ENCODE assay signal across 1 cellular context in the genomic region with DNA sequence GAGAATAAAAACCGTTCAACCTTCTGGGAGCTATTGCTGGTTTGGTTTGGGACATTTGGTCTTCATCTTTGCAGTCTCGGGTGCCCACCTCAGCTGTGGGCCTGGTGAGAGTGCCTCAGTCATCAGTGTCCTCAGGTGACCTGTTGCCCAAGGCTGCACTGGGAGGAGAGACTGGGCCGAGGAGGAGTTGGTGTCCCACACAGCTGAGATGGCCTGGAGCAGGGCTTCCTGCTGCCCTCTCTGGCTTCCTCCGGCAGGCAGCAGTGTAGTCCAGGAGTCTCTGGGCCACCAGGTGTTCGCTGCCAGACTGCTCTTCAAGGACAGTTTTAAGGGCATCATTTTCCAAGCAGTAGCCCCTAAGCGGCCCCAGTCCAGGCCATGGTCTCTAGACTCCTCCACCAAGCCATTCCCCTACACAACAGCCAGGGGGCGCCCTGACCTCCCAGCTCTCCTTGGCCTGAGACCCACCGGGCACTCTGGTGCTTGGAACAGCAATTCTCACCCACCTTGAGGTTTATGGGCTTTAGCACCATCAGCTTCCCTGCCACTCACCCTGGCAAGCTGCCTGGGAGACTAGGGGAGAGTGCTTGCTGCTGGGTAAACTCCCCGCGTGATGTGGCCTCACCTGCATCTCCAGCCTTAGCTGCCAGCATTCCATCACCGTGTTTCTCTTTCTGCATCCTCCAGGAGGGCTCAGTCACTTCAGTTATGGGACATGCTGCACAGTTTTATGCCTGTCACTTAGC.
A peak's percentile ranks its signal among the peaks of the same experiment; 100 is the strongest.
TF ChIP-seq lines count a peak whose summit lies in the region.

No MANE protein-coding gene starts in this region.

TF ChIP-seq in K562, 482 proteins besides CTCF, POLR2A, EP300 and RAD21 (continued from another document and continues in another):
- TF ChIP-seq, protein P1, sequence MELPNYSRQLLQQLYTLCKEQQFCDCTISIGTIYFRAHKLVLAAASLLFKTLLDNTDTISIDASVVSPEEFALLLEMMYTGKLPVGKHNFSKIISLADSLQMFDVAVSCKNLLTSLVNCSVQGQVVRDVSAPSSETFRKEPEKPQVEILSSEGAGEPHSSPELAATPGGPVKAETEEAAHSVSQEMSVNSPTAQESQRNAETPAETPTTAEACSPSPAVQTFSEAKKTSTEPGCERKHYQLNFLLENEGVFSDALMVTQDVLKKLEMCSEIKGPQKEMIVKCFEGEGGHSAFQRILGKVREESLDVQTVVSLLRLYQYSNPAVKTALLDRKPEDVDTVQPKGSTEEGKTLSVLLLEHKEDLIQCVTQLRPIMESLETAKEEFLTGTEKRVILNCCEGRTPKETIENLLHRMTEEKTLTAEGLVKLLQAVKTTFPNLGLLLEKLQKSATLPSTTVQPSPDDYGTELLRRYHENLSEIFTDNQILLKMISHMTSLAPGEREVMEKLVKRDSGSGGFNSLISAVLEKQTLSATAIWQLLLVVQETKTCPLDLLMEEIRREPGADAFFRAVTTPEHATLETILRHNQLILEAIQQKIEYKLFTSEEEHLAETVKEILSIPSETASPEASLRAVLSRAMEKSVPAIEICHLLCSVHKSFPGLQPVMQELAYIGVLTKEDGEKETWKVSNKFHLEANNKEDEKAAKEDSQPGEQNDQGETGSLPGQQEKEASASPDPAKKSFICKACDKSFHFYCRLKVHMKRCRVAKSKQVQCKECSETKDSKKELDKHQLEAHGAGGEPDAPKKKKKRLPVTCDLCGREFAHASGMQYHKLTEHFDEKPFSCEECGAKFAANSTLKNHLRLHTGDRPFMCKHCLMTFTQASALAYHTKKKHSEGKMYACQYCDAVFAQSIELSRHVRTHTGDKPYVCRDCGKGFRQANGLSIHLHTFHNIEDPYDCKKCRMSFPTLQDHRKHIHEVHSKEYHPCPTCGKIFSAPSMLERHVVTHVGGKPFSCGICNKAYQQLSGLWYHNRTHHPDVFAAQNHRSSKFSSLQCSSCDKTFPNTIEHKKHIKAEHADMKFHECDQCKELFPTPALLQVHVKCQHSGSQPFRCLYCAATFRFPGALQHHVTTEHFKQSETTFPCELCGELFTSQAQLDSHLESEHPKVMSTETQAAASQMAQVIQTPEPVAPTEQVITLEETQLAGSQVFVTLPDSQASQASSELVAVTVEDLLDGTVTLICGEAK (IDR thresholded peaks at IDR 0.05): no peak
- TF ChIP-seq, protein P1 (CRISPR knock-in tag; IDR thresholded peaks at IDR 0.05): no peak
- TF ChIP-seq LEF1 (IDR thresholded peaks at IDR 0.05) (no peak), NR3C1 (CRISPR knock-in tag; IDR thresholded peaks at IDR 0.05) (no peak), E2F5 (CRISPR knock-in tag; IDR thresholded peaks at IDR 0.05) (0 out of 2 replicates have a peak, but pooled peaks have one; percentile 38), MED1 (CRISPR knock-in tag; IDR thresholded peaks at IDR 0.05; ENCODE audit: borderline replicate concordance) (no peak), PHB (CRISPR knock-in tag; IDR thresholded peaks at IDR 0.05) (0 out of 2 replicates have a peak, but pooled peaks have one; percentile 61), BCLAF1 (IDR thresholded peaks at IDR 0.05; ENCODE audit: borderline replicate concordance in 1 of 2, control insufficient read depth in 1 of 2, low read depth in 2 of 2, low read length in 1 of 2) (no peak), STAT5B (CRISPR knock-in tag; IDR thresholded peaks at IDR 0.05) (no peak), KDM2B (CRISPR knock-in tag; IDR thresholded peaks at IDR 0.05) (no peak), BRCA1 (IDR thresholded peaks at IDR 0.05) (no peak), BRCA1 (CRISPR knock-in tag; IDR thresholded peaks at IDR 0.05) (0 out of 2 replicates have a peak, but pooled peaks have one; percentile 44), NFIC (IDR thresholded peaks at IDR 0.05) (no peak), HDGF (IDR thresholded peaks at IDR 0.05) (peak; percentile 83; the same call in 1 of the 2 replicates), SRSF3 (IDR thresholded peaks at IDR 0.05; ENCODE audit: insufficient read depth, low read length) (no peak), CBFB (CRISPR knock-in tag; IDR thresholded peaks at IDR 0.05) (peak; percentile 23; the same call in 1 of the 2 replicates), YY1 (IDR thresholded peaks at IDR 0.05; ENCODE audit: borderline replicate concordance in 1 of 3, control insufficient read depth in 1 of 3, extremely low read depth in 1 of 3, insufficient read depth in 3 of 3, insufficient read length in 1 of 3, insufficient replicate concordance in 2 of 3, low read depth in 1 of 3, low read length in 2 of 3) (peak in 2 of 3 experiments; percentile 8 to 9), TRIM24 (IDR thresholded peaks at IDR 0.05) (no peak), SIN3A (IDR thresholded peaks at IDR 0.05; ENCODE audit: borderline replicate concordance in 2 of 2, control insufficient read depth in 1 of 2, low read depth in 2 of 2, low read length in 2 of 2) (no peak), ARID3A (IDR thresholded peaks at IDR 0.05; ENCODE audit: borderline replicate concordance, low read depth, low read length) (no peak), CEBPB (tag; IDR thresholded peaks at IDR 0.05) (peak; percentile 77), ZBTB12 (CRISPR knock-in tag; IDR thresholded peaks at IDR 0.05) (no peak), SMAD4 (CRISPR knock-in tag; conservative IDR thresholded peaks at IDR 0.05) (no peak), SREBF1 (IDR thresholded peaks at IDR 0.05; ENCODE audit: borderline replicate concordance, low read depth, low read length) (no peak)
- TF ChIP-seq, protein P2, sequence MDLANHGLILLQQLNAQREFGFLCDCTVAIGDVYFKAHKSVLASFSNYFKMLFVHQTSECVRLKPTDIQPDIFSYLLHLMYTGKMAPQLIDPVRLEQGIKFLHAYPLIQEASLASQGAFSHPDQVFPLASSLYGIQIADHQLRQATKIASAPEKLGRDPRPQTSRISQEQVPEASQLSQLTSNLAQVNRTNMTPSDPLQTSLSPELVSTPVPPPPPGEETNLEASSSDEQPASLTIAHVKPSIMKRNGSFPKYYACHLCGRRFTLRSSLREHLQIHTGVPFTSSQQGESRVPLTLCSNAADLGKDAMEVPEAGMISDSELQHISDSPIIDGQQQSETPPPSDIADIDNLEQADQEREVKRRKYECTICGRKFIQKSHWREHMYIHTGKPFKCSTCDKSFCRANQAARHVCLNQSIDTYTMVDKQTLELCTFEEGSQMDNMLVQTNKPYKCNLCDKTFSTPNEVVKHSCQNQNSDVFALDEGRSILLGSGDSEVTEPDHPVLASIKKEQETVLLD (IDR thresholded peaks at IDR 0.05): no peak
- TF ChIP-seq, protein P3, sequence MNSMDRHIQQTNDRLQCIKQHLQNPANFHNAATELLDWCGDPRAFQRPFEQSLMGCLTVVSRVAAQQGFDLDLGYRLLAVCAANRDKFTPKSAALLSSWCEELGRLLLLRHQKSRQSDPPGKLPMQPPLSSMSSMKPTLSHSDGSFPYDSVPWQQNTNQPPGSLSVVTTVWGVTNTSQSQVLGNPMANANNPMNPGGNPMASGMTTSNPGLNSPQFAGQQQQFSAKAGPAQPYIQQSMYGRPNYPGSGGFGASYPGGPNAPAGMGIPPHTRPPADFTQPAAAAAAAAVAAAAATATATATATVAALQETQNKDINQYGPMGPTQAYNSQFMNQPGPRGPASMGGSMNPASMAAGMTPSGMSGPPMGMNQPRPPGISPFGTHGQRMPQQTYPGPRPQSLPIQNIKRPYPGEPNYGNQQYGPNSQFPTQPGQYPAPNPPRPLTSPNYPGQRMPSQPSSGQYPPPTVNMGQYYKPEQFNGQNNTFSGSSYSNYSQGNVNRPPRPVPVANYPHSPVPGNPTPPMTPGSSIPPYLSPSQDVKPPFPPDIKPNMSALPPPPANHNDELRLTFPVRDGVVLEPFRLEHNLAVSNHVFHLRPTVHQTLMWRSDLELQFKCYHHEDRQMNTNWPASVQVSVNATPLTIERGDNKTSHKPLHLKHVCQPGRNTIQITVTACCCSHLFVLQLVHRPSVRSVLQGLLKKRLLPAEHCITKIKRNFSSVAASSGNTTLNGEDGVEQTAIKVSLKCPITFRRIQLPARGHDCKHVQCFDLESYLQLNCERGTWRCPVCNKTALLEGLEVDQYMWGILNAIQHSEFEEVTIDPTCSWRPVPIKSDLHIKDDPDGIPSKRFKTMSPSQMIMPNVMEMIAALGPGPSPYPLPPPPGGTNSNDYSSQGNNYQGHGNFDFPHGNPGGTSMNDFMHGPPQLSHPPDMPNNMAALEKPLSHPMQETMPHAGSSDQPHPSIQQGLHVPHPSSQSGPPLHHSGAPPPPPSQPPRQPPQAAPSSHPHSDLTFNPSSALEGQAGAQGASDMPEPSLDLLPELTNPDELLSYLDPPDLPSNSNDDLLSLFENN (IDR thresholded peaks at IDR 0.05; ENCODE audit: low read depth in 2 of 2, low read length in 2 of 2): peak in 1 of 2 experiments; percentile 33; a peak in 1 of 4 replicates
- TF ChIP-seq, protein P4, sequence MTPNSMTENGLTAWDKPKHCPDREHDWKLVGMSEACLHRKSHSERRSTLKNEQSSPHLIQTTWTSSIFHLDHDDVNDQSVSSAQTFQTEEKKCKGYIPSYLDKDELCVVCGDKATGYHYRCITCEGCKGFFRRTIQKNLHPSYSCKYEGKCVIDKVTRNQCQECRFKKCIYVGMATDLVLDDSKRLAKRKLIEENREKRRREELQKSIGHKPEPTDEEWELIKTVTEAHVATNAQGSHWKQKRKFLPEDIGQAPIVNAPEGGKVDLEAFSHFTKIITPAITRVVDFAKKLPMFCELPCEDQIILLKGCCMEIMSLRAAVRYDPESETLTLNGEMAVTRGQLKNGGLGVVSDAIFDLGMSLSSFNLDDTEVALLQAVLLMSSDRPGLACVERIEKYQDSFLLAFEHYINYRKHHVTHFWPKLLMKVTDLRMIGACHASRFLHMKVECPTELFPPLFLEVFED (CRISPR knock-in tag; conservative IDR thresholded peaks at IDR 0.05): no peak
